ENCODE assay signal across 8 cellular contexts in the genomic region with DNA sequence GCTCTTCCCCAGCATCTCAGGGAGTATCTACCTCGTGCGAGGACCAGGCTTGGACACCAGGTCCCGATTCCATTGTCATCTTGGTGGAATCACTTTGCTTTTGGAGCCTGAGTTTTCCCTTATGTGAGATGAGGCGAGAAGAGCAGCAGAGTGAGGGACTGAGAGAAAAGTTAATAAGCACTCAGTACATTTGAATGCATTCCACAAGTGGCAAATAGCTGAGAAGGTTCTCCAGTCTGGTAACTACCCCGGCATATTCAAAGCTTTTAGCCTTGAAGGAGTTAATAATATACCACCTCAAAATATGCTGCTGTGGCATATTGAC. TPM values are rescaled to one million over a fixed set of nuclear protein-coding genes. Genes with fewer than 3 reads are reported as not detected.
DNase-seq lines count a peak whose midpoint lies in the region; ATAC-seq and TF ChIP-seq lines count a peak whose summit lies in the region.

No MANE protein-coding gene starts in this region.

- no peak for ATAC-seq in effector memory CD8-positive, alpha-beta T cell (replicated peaks)
- ATAC-seq in mucosa of descending colon (no peak), HG03342 (IDR thresholded peaks at IDR 0.05; ENCODE audit: unreplicated experiment) (no peak)

- no peak for TF ChIP-seq POLR2A in ovary (IDR thresholded peaks at IDR 0.05)

- H3K79me2 ChIP-seq in DOHH2 (ENCODE audit: control insufficient read depth, low read length): no peaks in the 10 kb centered on the region
- no peaks in the 10 kb centered on the region for H3K79me2 ChIP-seq in KMS-11 (ENCODE audit: insufficient read depth, low read depth)

- DNase-seq in effector memory CD8-positive, alpha-beta T cell: no peak
- DNase-seq in ovary (no peak), COLO829 (ENCODE audit: low spot score) (no peak), mucosa of descending colon (no peak), GM19238 (ENCODE audit: insufficient read length, low spot score) (no peak)

- H3K27ac ChIP-seq in DOHH2 (ENCODE audit: low read depth, low read length) (peak overlapping the region; percentile 16; the same call in 1 of the 2 replicates), KMS-11 (peak overlapping the region; percentile 48; the same call in 1 of the 2 replicates), ovary (peak overlapping the region; percentile 91 to 97)

- TF ChIP-seq EP300 in ovary (IDR thresholded peaks at IDR 0.05): no peak

- peaks cover 40% of the 10 kb centered on the region for H3K36me3 Mint-ChIP-seq in effector memory CD8-positive, alpha-beta T cell (ENCODE audit: insufficient read depth)

- H3K4me2 ChIP-seq in DOHH2 (ENCODE audit: low read length) (peak overlapping the region; percentile 73), KMS-11 (peak overlapping the region; percentile 59)

- H3K27me3 Mint-ChIP-seq in effector memory CD8-positive, alpha-beta T cell: no peaks in the 10 kb centered on the region

- H3K4me1 Mint-ChIP-seq in effector memory CD8-positive, alpha-beta T cell (ENCODE audit: low read depth in 2 of 2): peaks cover 52 to 63% of the 10 kb centered on the region in 2 donors

- H3K36me3 ChIP-seq in DOHH2 (ENCODE audit: control insufficient read depth, low read length) (no peaks in the 10 kb centered on the region), KMS-11 (ENCODE audit: insufficient read depth) (no peaks in the 10 kb centered on the region), ovary (no peaks in the 10 kb centered on the region), mucosa of descending colon (ENCODE audit: low read depth) (no peaks in the 10 kb centered on the region)

- peaks cover 6% of the 10 kb centered on the region for H3F3A ChIP-seq in DOHH2 (ENCODE audit: control insufficient read depth, insufficient read depth)

- WGBS in ovary, 3 donors: 36 to 43% (median 37%) methylated on average over 5 of the region's 5 CpGs

- H3K4me3 Mint-ChIP-seq in effector memory CD8-positive, alpha-beta T cell: peak overlapping the region; percentile 87 to 91

- H3K9me3 ChIP-seq in DOHH2 (ENCODE audit: control insufficient read depth, insufficient read depth, low read length): no peaks in the 10 kb centered on the region; the same call in 1 of the 2 replicates
- no peaks in the 10 kb centered on the region for H3K9me3 ChIP-seq in ovary
- H3K9me3 ChIP-seq in mucosa of descending colon: no peaks in the 10 kb centered on the region

- H3K27ac Mint-ChIP-seq in effector memory CD8-positive, alpha-beta T cell: peak overlapping the region; percentile 96 to 98

- intact Hi-C loops in ovary (cut with DNase I) (no loop called here), mucosa of descending colon (cut with DNase I, micrococcal nuclease) (no loop called here)

- H3K4me1 ChIP-seq in DOHH2 (ENCODE audit: control insufficient read depth, low read length) (peaks cover 37% of the 10 kb centered on the region), KMS-11 (ENCODE audit: low read depth, poor library complexity, severe bottlenecking) (no peaks in the 10 kb centered on the region), ovary (ENCODE audit: insufficient read depth) (peaks cover 5% of the 10 kb centered on the region), mucosa of descending colon (ENCODE audit: low read depth) (peaks cover 11% of the 10 kb centered on the region)

- H4K20me1 ChIP-seq in DOHH2 (ENCODE audit: control insufficient read depth, insufficient read depth, low read depth, low read length) (no peaks in the 10 kb centered on the region), KMS-11 (ENCODE audit: insufficient read depth) (no peaks in the 10 kb centered on the region)

- H3K4me3 ChIP-seq in DOHH2 (ENCODE audit: low read length): peak overlapping the region; percentile 74
- H3K4me3 ChIP-seq in KMS-11 (IDR thresholded peaks at IDR 0.05; ENCODE audit: insufficient read depth, low read depth, low read length): no peak overlapping the region
- H3K4me3 ChIP-seq in ovary: peak overlapping the region; percentile 76
- H3K4me3 ChIP-seq in mucosa of descending colon: no peak overlapping the region

- H3K9ac ChIP-seq in KMS-11: peak overlapping the region; percentile 63

- H3K9me2 ChIP-seq in DOHH2 (replicated peaks; ENCODE audit: control insufficient read depth, low read length): no peaks in the 10 kb centered on the region

- H3K9me3 Mint-ChIP-seq in effector memory CD8-positive, alpha-beta T cell: no peaks in the 10 kb centered on the region

- peak overlapping the region; percentile 85 for H2AFZ ChIP-seq in KMS-11 (ENCODE audit: low read depth)

- no peak for TF ChIP-seq CTCF in DOHH2 (IDR thresholded peaks at IDR 0.05; ENCODE audit: low read depth, low read length, poor library complexity, severe bottlenecking)
- TF ChIP-seq CTCF in KMS-11 (conservative IDR thresholded peaks at IDR 0.05; ENCODE audit: low read depth, low read length): no peak
- TF ChIP-seq CTCF in ovary (IDR thresholded peaks at IDR 0.05): no peak
- TF ChIP-seq CTCF in mucosa of descending colon (IDR thresholded peaks at IDR 0.05): no peak

- no peaks in the 10 kb centered on the region for H3K27me3 ChIP-seq in DOHH2 (ENCODE audit: control insufficient read depth, low read length)
- H3K27me3 ChIP-seq in KMS-11 (ENCODE audit: insufficient read depth, low read depth): no peaks in the 10 kb centered on the region
- H3K27me3 ChIP-seq in ovary: no peaks in the 10 kb centered on the region

RNA-seq across cellular contexts. Expression of a gene that starts 0.5 kb away (rescaled TPM):
- total RNA-seq in ovary: 10 to 100 TPM; 17.4 to 63.4 (median 22.7) TPM
- 10 to 100 TPM; 12.4 to 36.9 TPM for polyA plus RNA-seq in ovary
- total RNA-seq in mucosa of descending colon: 10 to 100 TPM; 21.2 to 29.8 (median 24.3) TPM

RNA-seq across cellular contexts. Expression of a gene that starts 11.5 kb away (rescaled TPM):
- 1 to 10 TPM in 2 of 7 donors, under 1 TPM in 5; 0.40 to 1.7 (median 0.70) TPM for total RNA-seq in ovary
- polyA plus RNA-seq in ovary: 1 to 10 TPM in 1 of 2 donors, under 1 TPM in 1; 0.19 to 2.2 TPM
- total RNA-seq in mucosa of descending colon: 1 to 10 TPM in 2 of 3 donors, under 1 TPM in 1; 0.41 to 1.6 (median 1.6) TPM

Comparison
In these comparisons a context has a peak if more than half of its experiments do, and no peak if none do; other contexts are left out.
1. H3K27ac ChIP-seq: peak in every context shown above with its lines; median percentile 94 in ovary; 48 in KMS-11; 16 in DOHH2.
2. H3K4me3 ChIP-seq: peak in DOHH2 (single experiment) and ovary (single experiment); none in KMS-11 (single experiment) and mucosa of descending colon (single experiment).